Comparison of ENCODE assay signal across 9 cellular contexts in the genomic region with DNA sequence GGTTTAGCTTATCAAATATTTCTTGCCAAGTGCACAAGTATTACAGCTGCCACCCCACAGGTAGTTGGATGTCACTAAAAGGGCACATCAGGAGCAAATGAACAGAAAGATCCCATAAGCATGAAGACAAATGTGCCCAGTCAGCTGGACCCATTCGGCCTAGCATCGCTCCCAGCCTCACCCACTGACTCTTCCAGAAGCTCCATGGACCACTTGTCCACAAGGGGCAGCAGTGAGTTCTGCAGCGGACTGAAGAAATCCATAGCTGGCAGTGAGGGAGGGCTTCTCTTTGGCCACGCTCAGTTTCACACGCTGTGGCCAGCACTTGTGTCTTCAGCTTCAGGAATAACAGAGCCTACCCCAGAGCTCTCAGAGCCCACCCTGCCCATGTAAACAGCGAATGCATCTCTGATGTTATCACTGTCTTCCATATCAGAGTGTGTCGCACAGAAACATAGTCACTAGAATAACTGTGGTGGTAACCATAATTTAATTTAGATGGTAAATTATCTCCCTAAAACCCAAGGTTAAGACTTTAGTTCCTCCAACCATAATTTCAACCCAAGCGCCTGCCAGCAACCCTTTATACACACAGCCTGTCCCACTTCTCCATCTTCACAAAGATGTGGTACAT. TPM values are rescaled to one million over a fixed set of nuclear protein-coding genes. Genes with fewer than 3 reads are reported as not detected.
DNase-seq lines count a peak whose midpoint lies in the region; ATAC-seq and TF ChIP-seq lines count a peak whose summit lies in the region.
"Had no signal": no experiment of that assay in that cellular context is flagged by ENCODE, and none has a peak within 500 bp of the region (broad histone marks: within the 10 kb centered on the region; RNA-seq: fewer than 3 reads in every experiment).

No MANE protein-coding gene starts in this region.

- no peaks in the 10 kb centered on the region for H3K4me1 Mint-ChIP-seq in activated naive CD8-positive, alpha-beta T cell treated with anti-CD3 and anti-CD28 coated beads for 36 hours
- H3K4me1 Mint-ChIP-seq: activated naive CD4-positive, alpha-beta T cell treated with anti-CD3 and anti-CD28 coated beads, Interleukin-2, amount 50 U/mL, for 24 hours had no signal

- H3K9me2 ChIP-seq in Karpas-422 (replicated peaks; ENCODE audit: insufficient read depth, low read length) = no peaks in the 10 kb centered on the region

- intact Hi-C loops in heart right ventricle (cut with DNase I) = loop anchor here in 3 of 10 donors (10.0 kb wide), 3 partner anchors 156 to 1416 kb away; no protein-coding TSS in a partner anchor

- H3K27ac Mint-ChIP-seq in activated naive CD8-positive, alpha-beta T cell treated with anti-CD3 and anti-CD28 coated beads for 36 hours = no peak overlapping the region
- H3K27ac Mint-ChIP-seq: activated naive CD4-positive, alpha-beta T cell treated with anti-CD3 and anti-CD28 coated beads, Interleukin-2, amount 50 U/mL, for 24 hours had no signal

- H3K36me3 Mint-ChIP-seq in activated naive CD8-positive, alpha-beta T cell treated with anti-CD3 and anti-CD28 coated beads for 36 hours = no peaks in the 10 kb centered on the region
- H3K36me3 Mint-ChIP-seq: activated naive CD4-positive, alpha-beta T cell treated with anti-CD3 and anti-CD28 coated beads, Interleukin-2, amount 50 U/mL, for 24 hours had no signal

- H3K36me3 ChIP-seq in Karpas-422 (ENCODE audit: insufficient read depth, low read length) (no peaks in the 10 kb centered on the region), heart right ventricle (no peaks in the 10 kb centered on the region)

- H3K9me3 ChIP-seq in Karpas-422 (ENCODE audit: low read length) = no peaks in the 10 kb centered on the region
- no peaks in the 10 kb centered on the region for H3K9me3 ChIP-seq in heart right ventricle

- H3K27me3 Mint-ChIP-seq in activated naive CD8-positive, alpha-beta T cell treated with anti-CD3 and anti-CD28 coated beads for 36 hours = peaks cover 23% of the 10 kb centered on the region

- H3K27ac ChIP-seq in Karpas-422 (ENCODE audit: low read length) = no peak overlapping the region
- no peak overlapping the region for H3K27ac ChIP-seq in heart right ventricle

- peak; percentile 60 to 94 (median 83) for TF ChIP-seq CTCF in heart right ventricle (IDR thresholded peaks at IDR 0.05)

- H2AFZ ChIP-seq in Karpas-422 (ENCODE audit: low read length) = no peak overlapping the region

- ATAC-seq in GM21447 (IDR thresholded peaks at IDR 0.05; ENCODE audit: unreplicated experiment) (peak; percentile 67), SK-N-SH treated with all-trans-retinoic acid at 6 μM for 48 hours (peak; percentile 98), heart right ventricle (peak in 5 of 8 donors; percentile 43 to 80 (median 58)), GM19035 (IDR thresholded peaks at IDR 0.05; ENCODE audit: unreplicated experiment) (no peak)

- H3K4me1 ChIP-seq in Karpas-422 (ENCODE audit: low read length) (no peaks in the 10 kb centered on the region), heart right ventricle (no peaks in the 10 kb centered on the region)

- H3K9ac ChIP-seq in Karpas-422 (ENCODE audit: low read length) = no peak overlapping the region

- H3K4me3 ChIP-seq in Karpas-422 (ENCODE audit: low read length) (no peak overlapping the region), heart right ventricle (no peak overlapping the region)

- no peaks in the 10 kb centered on the region for H3K79me2 ChIP-seq in Karpas-422 (ENCODE audit: low read length)

- no peak overlapping the region for H3K4me2 ChIP-seq in Karpas-422 (ENCODE audit: low read depth, low read length, poor library complexity, severe bottlenecking)

- WGBS in heart right ventricle, 2 donors = 37 to 42% methylated on average over 8 of the region's 8 CpGs

- H3K27me3 ChIP-seq in Karpas-422 (ENCODE audit: low read length) = no peaks in the 10 kb centered on the region
- H3K27me3 ChIP-seq in heart right ventricle = peaks cover 0 to 5% (median 0%) of the 10 kb centered on the region in 7 donors

- no peaks in the 10 kb centered on the region for H4K20me1 ChIP-seq in Karpas-422 (ENCODE audit: insufficient read depth, low read depth, low read length)

- H3K4me3 Mint-ChIP-seq in activated naive CD8-positive, alpha-beta T cell treated with anti-CD3 and anti-CD28 coated beads for 36 hours = no peak overlapping the region
- H3K4me3 Mint-ChIP-seq: activated naive CD4-positive, alpha-beta T cell treated with anti-CD3 and anti-CD28 coated beads, Interleukin-2, amount 50 U/mL, for 24 hours had no signal

- DNase-seq in DMS 273 treated with DMSO at 0.1 percent for 48 hours (lab: John Stamatoyannopoulos, UW) (peak; percentile 40), Karpas-422 (peak; percentile 86), heart right ventricle (peak; percentile 31 to 52), renal cortical epithelial cell (ENCODE audit: low read depth) (peak; percentile 63)
- peak; percentile 57 for DNase-seq in activated naive CD8-positive, alpha-beta T cell treated with anti-CD3 and anti-CD28 coated beads for 36 hours

- H3K9me3 Mint-ChIP-seq in activated naive CD8-positive, alpha-beta T cell treated with anti-CD3 and anti-CD28 coated beads for 36 hours = no peaks in the 10 kb centered on the region
- H3K9me3 Mint-ChIP-seq: activated naive CD4-positive, alpha-beta T cell treated with anti-CD3 and anti-CD28 coated beads, Interleukin-2, amount 50 U/mL, for 24 hours had no signal

TF ChIP-seq in SK-N-SH treated with all-trans-retinoic acid at 6 μM for 48 hours, 23 proteins besides CTCF, POLR2A, EP300 and RAD21 (continues in another document):
- TF ChIP-seq ARNTL (CRISPR knock-in tag; IDR thresholded peaks at IDR 0.05; ENCODE audit: borderline replicate concordance, low read depth) (no peak), ZNF70 (CRISPR knock-in tag; IDR thresholded peaks at IDR 0.05) (no peak), CSDC2 (CRISPR knock-in tag; IDR thresholded peaks at IDR 0.05) (no peak), ESRRG (CRISPR knock-in tag; IDR thresholded peaks at IDR 0.05) (no peak), ZC3H10 (CRISPR knock-in tag; IDR thresholded peaks at IDR 0.05) (no peak), TCF4 (CRISPR knock-in tag; IDR thresholded peaks at IDR 0.05; ENCODE audit: borderline replicate concordance) (no peak), GLIS3 (CRISPR knock-in tag; IDR thresholded peaks at IDR 0.05) (no peak), OSR1 (CRISPR knock-in tag; IDR thresholded peaks at IDR 0.05) (no peak)
- TF ChIP-seq, protein P1, sequence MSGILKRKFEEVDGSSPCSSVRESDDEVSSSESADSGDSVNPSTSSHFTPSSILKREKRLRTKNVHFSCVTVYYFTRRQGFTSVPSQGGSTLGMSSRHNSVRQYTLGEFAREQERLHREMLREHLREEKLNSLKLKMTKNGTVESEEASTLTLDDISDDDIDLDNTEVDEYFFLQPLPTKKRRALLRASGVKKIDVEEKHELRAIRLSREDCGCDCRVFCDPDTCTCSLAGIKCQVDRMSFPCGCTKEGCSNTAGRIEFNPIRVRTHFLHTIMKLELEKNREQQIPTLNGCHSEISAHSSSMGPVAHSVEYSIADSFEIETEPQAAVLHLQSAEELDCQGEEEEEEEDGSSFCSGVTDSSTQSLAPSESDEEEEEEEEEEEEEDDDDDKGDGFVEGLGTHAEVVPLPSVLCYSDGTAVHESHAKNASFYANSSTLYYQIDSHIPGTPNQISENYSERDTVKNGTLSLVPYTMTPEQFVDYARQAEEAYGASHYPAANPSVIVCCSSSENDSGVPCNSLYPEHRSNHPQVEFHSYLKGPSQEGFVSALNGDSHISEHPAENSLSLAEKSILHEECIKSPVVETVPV (CRISPR knock-in tag; IDR thresholded peaks at IDR 0.05) = no peak
- TF ChIP-seq, protein P2, sequence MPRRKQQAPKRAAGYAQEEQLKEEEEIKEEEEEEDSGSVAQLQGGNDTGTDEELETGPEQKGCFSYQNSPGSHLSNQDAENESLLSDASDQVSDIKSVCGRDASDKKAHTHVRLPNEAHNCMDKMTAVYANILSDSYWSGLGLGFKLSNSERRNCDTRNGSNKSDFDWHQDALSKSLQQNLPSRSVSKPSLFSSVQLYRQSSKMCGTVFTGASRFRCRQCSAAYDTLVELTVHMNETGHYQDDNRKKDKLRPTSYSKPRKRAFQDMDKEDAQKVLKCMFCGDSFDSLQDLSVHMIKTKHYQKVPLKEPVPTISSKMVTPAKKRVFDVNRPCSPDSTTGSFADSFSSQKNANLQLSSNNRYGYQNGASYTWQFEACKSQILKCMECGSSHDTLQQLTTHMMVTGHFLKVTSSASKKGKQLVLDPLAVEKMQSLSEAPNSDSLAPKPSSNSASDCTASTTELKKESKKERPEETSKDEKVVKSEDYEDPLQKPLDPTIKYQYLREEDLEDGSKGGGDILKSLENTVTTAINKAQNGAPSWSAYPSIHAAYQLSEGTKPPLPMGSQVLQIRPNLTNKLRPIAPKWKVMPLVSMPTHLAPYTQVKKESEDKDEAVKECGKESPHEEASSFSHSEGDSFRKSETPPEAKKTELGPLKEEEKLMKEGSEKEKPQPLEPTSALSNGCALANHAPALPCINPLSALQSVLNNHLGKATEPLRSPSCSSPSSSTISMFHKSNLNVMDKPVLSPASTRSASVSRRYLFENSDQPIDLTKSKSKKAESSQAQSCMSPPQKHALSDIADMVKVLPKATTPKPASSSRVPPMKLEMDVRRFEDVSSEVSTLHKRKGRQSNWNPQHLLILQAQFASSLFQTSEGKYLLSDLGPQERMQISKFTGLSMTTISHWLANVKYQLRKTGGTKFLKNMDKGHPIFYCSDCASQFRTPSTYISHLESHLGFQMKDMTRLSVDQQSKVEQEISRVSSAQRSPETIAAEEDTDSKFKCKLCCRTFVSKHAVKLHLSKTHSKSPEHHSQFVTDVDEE (CRISPR knock-in tag; IDR thresholded peaks at IDR 0.05) = no peak

RNA-seq across cellular contexts. Expression of a gene that starts 15.8 kb away (rescaled TPM):
- total RNA-seq in Karpas-422 (2014; rRNA removed; shearing (Covaris generic); ENCODE audit: low replicate concordance) = not detected in 2 replicates
- not detected for total RNA-seq in activated naive CD8-positive, alpha-beta T cell treated with anti-CD3 and anti-CD28 coated beads for 36 hours
- total RNA-seq in heart right ventricle = under 1 TPM in 3 of 10 donors, not detected in 7; 0.23 to 0.85 (median 0.32) TPM
- polyA plus RNA-seq in heart right ventricle = 1 to 10 TPM in 1 of 2 donors, not detected in 1; 1.0 TPM
- not detected in 2 replicates for total RNA-seq in renal cortical epithelial cell
